ENCODE assay signal across 8 cellular contexts in genomic region chr12:50025187-50026059, GRCh38. TPM values are rescaled to one million over a fixed set of nuclear protein-coding genes. Genes with fewer than 3 reads are reported as not detected.
DNase-seq lines count a peak whose midpoint lies in the region; ATAC-seq, FAIRE-seq and TF ChIP-seq lines count a peak whose summit lies in the region.

TSS of gene RACGAP1 (minus strand) at chr12:50025494. CDS start at chr12:50016715, 8,779 bp downstream.

- H3K4me3 Mint-ChIP-seq in T-cell: peak within 1 kb of the TSS; percentile 96 to 99 (median 98)
- H3K4me3 Mint-ChIP-seq in type B pancreatic cell: peak within 1 kb of the TSS; percentile 99

- TF ChIP-seq POLR2A in GM12891 (IDR thresholded peaks at IDR 0.05; ENCODE audit: low read depth, low read length): peak; percentile 80
- peak in 1 of 2 donors; percentile 37 for TF ChIP-seq POLR2A in adrenal gland (IDR thresholded peaks at IDR 0.05)
- TF ChIP-seq POLR2A in heart left ventricle (IDR thresholded peaks at IDR 0.05): peak in 1 of 2 donors; percentile 45

- H3K27ac ChIP-seq in adrenal gland (peak within 1 kb of the TSS in 2 of 5 donors; percentile 12 to 45), heart left ventricle (peak within 1 kb of the TSS in 8 of 12 donors; percentile 18 to 75 (median 41))

- ATAC-seq in HG02840 (IDR thresholded peaks at IDR 0.05; ENCODE audit: low FRiP score, unreplicated experiment) (peak; percentile 99), T-cell (replicated peaks in 1 of 4) (peak; percentile 98 to 99 (median 99)), heart left ventricle (peak; percentile 95 to 100 (median 100))

- CTCF ChIA-PET in T-cell (lab: Charles Lee): interaction anchor here (0.5 to 1.9 kb wide), 10 partner anchors 11 to 246 kb away, joined by 3 to 7 read pairs (median 5); partner anchors contain the start of gene COX14 (in 1 of the 2)

- H3K27me3 ChIP-seq in adrenal gland (no peaks in the 10 kb centered on the region), heart left ventricle (no peaks in the 10 kb centered on the region)

- no peaks in the 10 kb centered on the region for H3K36me3 Mint-ChIP-seq in T-cell
- peaks cover 13% of the 10 kb centered on the region for H3K36me3 Mint-ChIP-seq in type B pancreatic cell

- peaks cover 0 to 2% (median 0%) of the 10 kb centered on the region in 3 donors for H3K9me3 Mint-ChIP-seq in T-cell
- peaks cover 3% of the 10 kb centered on the region for H3K9me3 Mint-ChIP-seq in type B pancreatic cell

- H3K4me1 ChIP-seq in adrenal gland (replicated peaks in 1 of 2) (peaks cover 6 to 14% of the 10 kb centered on the region in 2 donors), heart left ventricle (peaks cover 0 to 23% (median 3%) of the 10 kb centered on the region in 12 donors)

- TF ChIP-seq CTCF in adrenal gland (IDR thresholded peaks at IDR 0.05) (no peak), heart left ventricle (IDR thresholded peaks at IDR 0.05) (no peak), type B pancreatic cell (conservative IDR thresholded peaks at IDR 0.05) (no peak)

- H3K4me1 Mint-ChIP-seq in T-cell (peaks cover 17 to 22% (median 20%) of the 10 kb centered on the region in 3 donors), type B pancreatic cell (ENCODE audit: unreplicated experiment) (peaks cover 26% of the 10 kb centered on the region)

- H3K9me3 ChIP-seq in adrenal gland (replicated peaks in 1 of 3): no peaks in the 10 kb centered on the region
- no peaks in the 10 kb centered on the region for H3K9me3 ChIP-seq in heart left ventricle

- intact Hi-C loops in adrenal gland (cut with DNase I): no loop called here
- intact Hi-C loops in heart left ventricle (cut with DNase I): no loop called here

- peaks cover 0 to 1% of the 10 kb centered on the region in 2 donors for H3K27me3 Mint-ChIP-seq in T-cell
- H3K27me3 Mint-ChIP-seq in type B pancreatic cell: no peaks in the 10 kb centered on the region

- H3K36me3 ChIP-seq in adrenal gland (replicated peaks in 1 of 2) (no peaks in the 10 kb centered on the region), heart left ventricle (no peaks in the 10 kb centered on the region)

- POLR2A ChIA-PET in T-cell (lab: Charles Lee): interaction anchor here (0.6 to 0.7 kb wide), 3 partner anchors 89 to 1193 kb away, joined by 3 to 15 read pairs (median 11); partner anchors contain the start of gene POU6F1 (in 1 of the 2)

- H3K4me3 ChIP-seq in adrenal gland (peak within 1 kb of the TSS in 2 of 4 donors; percentile 62 to 69), heart left ventricle (peak within 1 kb of the TSS; percentile 45 to 88 (median 65))

- H3K27ac Mint-ChIP-seq in T-cell (peak within 1 kb of the TSS; percentile 84 to 95), type B pancreatic cell (peak within 1 kb of the TSS; percentile 97)

- FAIRE-seq in GM12891 (lab: Jason Lieb, UNC): peak; percentile 98

- peak; percentile 85 for DNase-seq in GM12891 (ENCODE audit: insufficient read length, low spot score)
- peak; percentile 95 for DNase-seq in NCI-H1436 treated with DMSO at 0.1 percent for 48 hours (lab: John Stamatoyannopoulos, UW)
- peak; percentile 84 to 98 (median 96) for DNase-seq in T-cell
- DNase-seq in adrenal gland: peak; percentile 95 to 98 (median 97)
- DNase-seq in heart left ventricle: peak; percentile 95 to 96 (median 96)
- peak; percentile 98 for DNase-seq in pons (ENCODE audit: low spot score)
- DNase-seq in type B pancreatic cell (ENCODE audit: extremely low spot score, unreplicated experiment): peak; percentile 95

- WGBS in adrenal gland, 4 donors: 4 to 6% (median 5%) methylated on average over 36 to 47 of the region's 47 CpGs
- 5 to 9% (median 6%) methylated on average over 29 to 47 of the region's 47 CpGs for WGBS in heart left ventricle, 4 donors

TF ChIP-seq in GM12891, 5 proteins besides CTCF, POLR2A, EP300 and RAD21:
- TF ChIP-seq TAF1 (IDR thresholded peaks at IDR 0.05; ENCODE audit: low read depth, low read length) (peak; percentile 77; the same call in 1 of the 2 replicates), POU2F2 (IDR thresholded peaks at IDR 0.05; ENCODE audit: low read depth, low read length) (peak; percentile 59; the same call in 1 of the 2 replicates), PAX5 (IDR thresholded peaks at IDR 0.05; ENCODE audit: insufficient read depth, low read length, severe bottlenecking) (no peak), SPI1 (IDR thresholded peaks at IDR 0.05; ENCODE audit: low read depth, low read length) (no peak), POLR2AphosphoS5 (IDR thresholded peaks at IDR 0.05; ENCODE audit: low read depth, low read length) (peak; percentile 62; the same call in 1 of the 2 replicates)

RNA-seq across cellular contexts. Expression of gene RACGAP1, which starts in this region (rescaled TPM):
- 43.8 TPM for polyA plus RNA-seq in GM12891 (2012; ENCODE audit: low read depth, missing spikeins)
- total RNA-seq in T-cell (10 to 100 TPM in 3 of 5 donors, 1 to 10 TPM in 2; 5.5 to 14.8 (median 13.9) TPM), adrenal gland (10 to 100 TPM in 1 of 8 donors, 1 to 10 TPM in 7; 5.0 to 12.9 (median 6.3) TPM), heart left ventricle (10 to 100 TPM in 1 of 9 donors, 1 to 10 TPM in 8; 1.9 to 17.8 (median 5.2) TPM), type B pancreatic cell (ENCODE audit: low replicate concordance) (32.4 and 70.6 TPM in 2 replicates)
- polyA plus RNA-seq in adrenal gland (1 to 10 TPM; 1.3 to 5.0 (median 3.1) TPM), heart left ventricle (1 to 10 TPM in 1 of 2 donors, under 1 TPM in 1; 0.91 to 5.8 TPM)
